In the genomic region with DNA sequence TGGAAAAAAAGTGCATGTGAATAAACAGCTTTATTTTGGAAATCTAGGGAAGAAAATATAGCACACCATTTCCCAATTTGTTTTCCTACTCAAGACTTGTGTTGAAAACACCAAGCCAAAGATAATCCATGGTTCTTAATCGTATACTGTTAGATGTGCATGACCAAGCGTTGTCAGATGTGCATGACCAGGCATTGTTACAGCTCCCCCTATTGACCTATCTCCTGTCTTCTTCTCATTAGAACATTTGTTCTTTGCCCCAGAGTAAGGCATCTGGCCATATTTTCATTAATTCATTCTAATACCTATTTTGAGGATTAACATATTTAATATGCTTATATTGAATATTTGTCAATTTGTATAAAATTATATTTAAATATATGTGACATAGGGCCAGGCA, we compare ENCODE assay signal across 16 cellular contexts. TPM values are rescaled to one million over a fixed set of nuclear protein-coding genes. Genes with fewer than 3 reads are reported as not detected.
DNase-seq lines count a peak whose midpoint lies in the region; ATAC-seq, FAIRE-seq and TF ChIP-seq lines count a peak whose summit lies in the region.
"Had no signal": no experiment of that assay in that cellular context is flagged by ENCODE, and none has a peak within 500 bp of the region (broad histone marks: within the 10 kb centered on the region; RNA-seq: fewer than 3 reads in every experiment).

No MANE protein-coding gene starts in this region.

- H2AK5ac ChIP-seq in H1 (ENCODE audit: low read depth, low read length): no peak overlapping the region

- no peak overlapping the region for H4K91ac ChIP-seq in H1 (replicated peaks; ENCODE audit: insufficient read length, low read length)

- no peaks in the 10 kb centered on the region for H3K79me1 ChIP-seq in H1 (ENCODE audit: low read depth, low read length)

- no peak overlapping the region for H3K4ac ChIP-seq in H1 (replicated peaks; ENCODE audit: insufficient read length, low read depth, low read length)

- H3K36me3 ChIP-seq in heart right ventricle (no peaks in the 10 kb centered on the region), H1 (ENCODE audit: control insufficient read depth in 2 of 4, insufficient read depth in 4 of 4, low read length in 3 of 4) (no peaks in the 10 kb centered on the region), transverse colon (no peaks in the 10 kb centered on the region)
- H3K36me3 ChIP-seq: esophagus muscularis mucosa had no signal

- no peak for TF ChIP-seq EP300 in H1 (IDR thresholded peaks at IDR 0.05; ENCODE audit: borderline replicate concordance in 1 of 2, low read depth in 2 of 2, low read length in 2 of 2)
- TF ChIP-seq EP300 in transverse colon (IDR thresholded peaks at IDR 0.05; ENCODE audit: low read depth): no peak

- WGBS in heart right ventricle, 2 donors: 36 to 45% methylated on average over 2 of the region's 2 CpGs
- WGBS in H1 (ENCODE audit: extremely low coverage in 1 of 2, insufficient coverage in 1 of 2, insufficient read length in 1 of 2, insufficient replicate concordance in 2 of 2, low coverage in 1 of 2, low lambda C conversion rate in 2 of 2, missing lambda C conversion rate in 1 of 2), 2 experiments: 53% methylated on average over 2 of the region's 2 CpGs; no CpG with 5 or more reads in 1 of the 2 experiments
- 27% methylated on average over 2 of the region's 2 CpGs; no CpG with 5 or more reads in 1 of the 2 donors for WGBS in transverse colon (ENCODE audit: low coverage in 1 of 2), 2 donors

- no peak overlapping the region for H3K4me2 ChIP-seq in H1 (ENCODE audit: insufficient read depth in 1 of 2, low read depth in 2 of 2, low read length in 2 of 2)

- H4K20me1 ChIP-seq in H1 (replicated peaks in 1 of 2; ENCODE audit: control insufficient read depth in 1 of 2, insufficient read depth in 2 of 2, low read length in 2 of 2): no peaks in the 10 kb centered on the region

- H3K4me1 ChIP-seq in heart right ventricle (no peaks in the 10 kb centered on the region), H1 (replicated peaks in 1 of 4; ENCODE audit: control insufficient read depth in 3 of 4, insufficient read depth in 4 of 4, low read length in 3 of 4) (no peaks in the 10 kb centered on the region), transverse colon (no peaks in the 10 kb centered on the region)
- H3K4me1 ChIP-seq: esophagus muscularis mucosa had no signal

- TF ChIP-seq RAD21 in H1 (IDR thresholded peaks at IDR 0.05 in 1 of 2, conservative IDR thresholded peaks at IDR 0.05 in 1 of 2; ENCODE audit: low read depth in 2 of 2, low read length in 2 of 2): peak; percentile 53 to 59

- H3K23ac ChIP-seq in H1 (ENCODE audit: insufficient read length): no peak overlapping the region

- CTCF ChIA-PET in H1 (lab: Charles Lee; ENCODE audit: partially characterized antibody): interaction anchor here (1.0 to 1.5 kb wide), 2 partner anchors 71 to 586 kb away, joined by 3 read pairs; no protein-coding TSS in a partner anchor

- H3K9ac ChIP-seq in H1 (replicated peaks in 1 of 4; ENCODE audit: extremely low read depth in 1 of 4, low read depth in 3 of 4, low read length in 3 of 4): no peak overlapping the region

- no peak for TF ChIP-seq POLR2A in H1 (IDR thresholded peaks at IDR 0.05; ENCODE audit: control extremely low read depth in 1 of 2, low read depth in 2 of 2, low read length in 2 of 2)
- TF ChIP-seq POLR2A in transverse colon (IDR thresholded peaks at IDR 0.05): no peak

- H2BK12ac ChIP-seq in H1 (ENCODE audit: low read depth, low read length): no peak overlapping the region

- no peak overlapping the region for H3K18ac ChIP-seq in H1 (ENCODE audit: extremely low read depth, low read length)

- POLR2A ChIA-PET in H1 (lab: Charles Lee; ENCODE audit: partially characterized antibody): no interaction called here

- no peak overlapping the region for H2BK120ac ChIP-seq in H1 (replicated peaks; ENCODE audit: low read depth, low read length)

- H3K14ac ChIP-seq in H1 (ENCODE audit: insufficient read length): no peak overlapping the region

- intact Hi-C loops in heart right ventricle (cut with DNase I): no loop called here
- intact Hi-C loops in cardiac septum (cut with DNase I): no loop called here
- intact Hi-C loops in transverse colon (cut with DNase I; ENCODE audit: low total_unique reads): no loop called here

- H2AFZ ChIP-seq in H1 (ENCODE audit: low read length): no peak overlapping the region

- peak in 5 of 9 donors; percentile 11 to 37 (median 18) for TF ChIP-seq CTCF in heart right ventricle (IDR thresholded peaks at IDR 0.05)
- TF ChIP-seq CTCF in LNCaP clone FGC (IDR thresholded peaks at IDR 0.05; ENCODE audit: control insufficient read depth, extremely low read depth, insufficient read depth): peak; percentile 24; the same call in 1 of the 2 replicates
- peak in 2 of 3 experiments; percentile 18 to 52; a peak in 2 of 4 replicates for TF ChIP-seq CTCF in H1 (IDR thresholded peaks at IDR 0.05; ENCODE audit: control extremely low read depth in 1 of 3, insufficient read depth in 1 of 3, low read depth in 1 of 3, low read length in 3 of 3)
- TF ChIP-seq CTCF in transverse colon (IDR thresholded peaks at IDR 0.05): peak in 3 of 5 experiments; percentile 13 to 20 (median 16)

- H3K9me3 ChIP-seq in heart right ventricle: no peaks in the 10 kb centered on the region
- no peaks in the 10 kb centered on the region for H3K9me3 ChIP-seq in H1 (ENCODE audit: insufficient read depth in 2 of 2, low read depth in 1 of 2, low read length in 1 of 2)
- no peaks in the 10 kb centered on the region for H3K9me3 ChIP-seq in transverse colon
- H3K9me3 ChIP-seq: esophagus muscularis mucosa had no signal

- H2BK15ac ChIP-seq in H1 (ENCODE audit: low read length): no peak overlapping the region

- H2BK5ac ChIP-seq in H1 (ENCODE audit: low read depth, low read length): no peak overlapping the region

- H4K8ac ChIP-seq in H1 (ENCODE audit: extremely low read depth, insufficient read depth, low read length): no peak overlapping the region

- no peak overlapping the region for H2BK20ac ChIP-seq in H1 (ENCODE audit: low read length)

- H3K27me3 ChIP-seq in heart right ventricle (no peaks in the 10 kb centered on the region), H1 (replicated peaks in 1 of 4; ENCODE audit: control insufficient read depth in 3 of 4, extremely low read depth in 1 of 4, insufficient read depth in 3 of 4, low read length in 3 of 4) (no peaks in the 10 kb centered on the region), transverse colon (no peaks in the 10 kb centered on the region)
- H3K27me3 ChIP-seq: esophagus muscularis mucosa had no signal

- in situ Hi-C loops in transverse colon (cut with MboI; ENCODE audit: low pct_ligation_motif_present in 1 of 4, low pct_unique_long_range_greater_than_20kb in 1 of 4, low sequenced_read_pairs in 3 of 4): no loop called here

- H3K56ac ChIP-seq in H1 (replicated peaks; ENCODE audit: insufficient read length, low read depth, low read length): no peak overlapping the region

- H4K5ac ChIP-seq in H1 (ENCODE audit: insufficient read length, low read depth, low read length): no peak overlapping the region

- H3K27ac ChIP-seq in heart right ventricle (no peak overlapping the region), H1 (ENCODE audit: low read depth, low read length) (no peak overlapping the region), transverse colon (no peak overlapping the region)
- H3K27ac ChIP-seq: esophagus muscularis mucosa had no signal

- no peaks in the 10 kb centered on the region; the same call in 1 of the 2 replicates for H3K23me2 ChIP-seq in H1 (ENCODE audit: low read depth, low read length)

- FAIRE-seq in H1 (lab: Jason Lieb, UNC): peak; percentile 57

- ATAC-seq in heart right ventricle (no peak), HG02970 (IDR thresholded peaks at IDR 0.05; ENCODE audit: low FRiP score, unreplicated experiment) (no peak), HG03439 (IDR thresholded peaks at IDR 0.05; ENCODE audit: unreplicated experiment) (no peak)
- ATAC-seq: stimulated activated memory B cell treated with anti-CD40 and anti-IgM and Interleukin-4, amounts not matched to agents 10 μg/mL and 1 μg/mL and 100 μg/mL, for 72 hours had no signal

- H3K4me3 ChIP-seq in heart right ventricle (no peak overlapping the region), LNCaP clone FGC (ENCODE audit: low read depth, low read length) (no peak overlapping the region), H1 (ENCODE audit: extremely low read depth in 1 of 4, insufficient read depth in 2 of 4, low read depth in 3 of 4, low read length in 4 of 4) (no peak overlapping the region), transverse colon (no peak overlapping the region)
- H3K4me3 ChIP-seq: esophagus muscularis mucosa had no signal

- no peaks in the 10 kb centered on the region for H3K79me2 ChIP-seq in H1 (ENCODE audit: control insufficient read depth in 1 of 2, insufficient read depth in 2 of 2, low read length in 2 of 2)

- DNase-seq in heart right ventricle (no peak), cardiac septum (ENCODE audit: low spot score) (no peak), LNCaP clone FGC (ENCODE audit: low read depth) (no peak), H1 (ENCODE audit: low read depth in 1 of 2, low spot score in 2 of 2) (no peak), transverse colon (no peak), NOMO-1 treated with dmso at 0.1 percent for 144 hours (lab: John Stamatoyannopoulos, UW; ENCODE audit: unreplicated experiment) (no peak)
- DNase-seq: activated CD8-positive, alpha-beta memory T cell treated with anti-CD3 and anti-CD28 coated beads, Interleukin-2, amount 50 U/mL, for 4 hours; activated naive CD8-positive, alpha-beta T cell treated with anti-CD3 and anti-CD28 coated beads for 36 hours; cerebellar nuclear complex; DMS79 treated with DMSO at 0.1 percent for 48 hours; NCI-H226; stimulated activated CD4-positive, alpha-beta T cell treated with anti-CD3 and anti-CD28 coated beads, Interleukin-2, amount 100 ng/mL, for 48 hours had no signal

TF ChIP-seq in H1, 55 proteins besides CTCF, POLR2A, EP300 and RAD21:
- TF ChIP-seq MAFK (IDR thresholded peaks at IDR 0.05; ENCODE audit: low read depth, low read length): peak; percentile 66; the same call in 1 of the 2 replicates
- no peak for TF ChIP-seq KDM5A (IDR thresholded peaks at IDR 0.05; ENCODE audit: low read length)
- peak; percentile 88 for TF ChIP-seq BACH1 (IDR thresholded peaks at IDR 0.05; ENCODE audit: low read length)

RNA-seq across cellular contexts. Expression of a gene that starts 14.4 kb away (rescaled TPM):
- total RNA-seq in heart right ventricle: under 1 TPM in 1 of 10 donors, not detected in 9; 0.24 TPM
- not detected for polyA plus RNA-seq in heart right ventricle
- total RNA-seq in cardiac septum: not detected
- total RNA-seq in H1 (2021; fragmentation: NEBNext Ultra II Directional; extraction: Animal tissue kit (Norgen Biotek cat#: 25700)): not detected in 2 replicates
- polyA plus RNA-seq in H1 (2011; rRNA removed): 0.22 TPM in 1 of 2 replicates, not detected in the other
- 0.53 TPM for polyA plus RNA-seq in H1 (2011; cell fraction: cytosol; rRNA removed)
- polyA plus RNA-seq in H1 (2011; cell fraction: nucleus; rRNA removed): 2.2 TPM
- polyA plus RNA-seq in H1 (2012, experiment 1 of 2): 0.78 to 0.91 TPM (median 0.89 TPM) in 3 of 4 replicates, not detected in the other
- polyA plus RNA-seq in H1 (2012, experiment 2 of 2): 0.35 TPM
- 0.41 TPM for polyA plus RNA-seq in H1 (2013, experiment 1 of 2)
- polyA plus RNA-seq in H1 (2013, experiment 2 of 2): 0.20 TPM
- 0.24 TPM in 1 of 2 replicates, not detected in the other for polyA minus RNA-seq in H1 (2011; rRNA and poly(A)+ RNA removed)
- not detected for polyA minus RNA-seq in H1 (2011; cell fraction: cytosol; rRNA and poly(A)+ RNA removed)
- polyA minus RNA-seq in H1 (2011; cell fraction: nucleus; rRNA and poly(A)+ RNA removed): not detected
- total RNA-seq in transverse colon: not detected
- total RNA-seq: activated naive CD8-positive, alpha-beta T cell treated with anti-CD3 and anti-CD28 coated beads for 36 hours; esophagus muscularis mucosa had no signal
